ENCODE assay signal across 25 cellular contexts in genomic region chr3:14323401-14324223, GRCh38.
DNase-seq lines count a peak whose midpoint lies in the region; ATAC-seq and TF ChIP-seq lines count a peak whose summit lies in the region.
"Had no signal": no experiment of that assay in that cellular context is flagged by ENCODE, and none has a peak within 500 bp of the region (broad histone marks: within the 10 kb centered on the region; RNA-seq: fewer than 3 reads in every experiment).

No MANE protein-coding gene starts in this region.

- H2BK15ac ChIP-seq in mesendoderm (replicated peaks; ENCODE audit: low read depth): no peak overlapping the region

- ATAC-seq in GM21390 (IDR thresholded peaks at IDR 0.05; ENCODE audit: unreplicated experiment): no peak
- ATAC-seq: activated CD8-positive, alpha-beta T cell treated with anti-CD3 and anti-CD28 coated beads, Interleukin-2, amount 10 ng/mL, durations not matched to agents 7 days and 5 days; stimulated activated naive B cell treated with anti-CD40 and anti-IgM and Interleukin-4, amounts not matched to agents 10 μg/mL and 1 μg/mL and 100 μg/mL, for 72 hours had no signal

- no peak overlapping the region for H3K4me2 ChIP-seq in mesendoderm (ENCODE audit: low read length)

- peaks cover 6% of the 10 kb centered on the region for H3K9me3 Mint-ChIP-seq in HFFc6
- H3K9me3 Mint-ChIP-seq: central memory CD8-positive, alpha-beta T cell had no signal

- no peak overlapping the region for H2BK5ac ChIP-seq in mesendoderm (ENCODE audit: low read length)

- H3K27ac Mint-ChIP-seq in HFFc6: peak overlapping the region; percentile 28; the same call in 1 of the 2 replicates
- H3K27ac Mint-ChIP-seq: activated CD8-positive, alpha-beta T cell treated with anti-CD3 and anti-CD28 coated beads, Interleukin-2, amount 10 ng/mL, durations not matched to agents 7 days and 5 days; activated naive CD4-positive, alpha-beta T cell treated with anti-CD3 and anti-CD28 coated beads, Interleukin-2, amount 10 ng/mL, durations not matched to agents 7 days and 5 days; CD4-positive, CD25-positive, alpha-beta regulatory T cell; stimulated activated naive B cell treated with anti-CD40 and anti-IgM and Interleukin-4, amounts not matched to agents 10 μg/mL and 1 μg/mL and 100 μg/mL, for 72 hours had no signal

- no peak overlapping the region for H3K4me3 Mint-ChIP-seq in HFFc6
- H3K4me3 Mint-ChIP-seq: activated CD8-positive, alpha-beta T cell treated with anti-CD3 and anti-CD28 coated beads, Interleukin-2, amount 10 ng/mL, durations not matched to agents 7 days and 5 days; activated naive CD4-positive, alpha-beta T cell treated with anti-CD3 and anti-CD28 coated beads, Interleukin-2, amount 10 ng/mL, durations not matched to agents 7 days and 5 days; CD4-positive, CD25-positive, alpha-beta regulatory T cell; central memory CD8-positive, alpha-beta T cell; H9; stimulated activated naive B cell treated with anti-CD40 and anti-IgM and Interleukin-4, amounts not matched to agents 10 μg/mL and 1 μg/mL and 100 μg/mL, for 72 hours had no signal

- peaks cover 8% of the 10 kb centered on the region for H3K36me3 Mint-ChIP-seq in HFFc6 (ENCODE audit: low read depth)
- H3K36me3 Mint-ChIP-seq: activated naive CD4-positive, alpha-beta T cell treated with anti-CD3 and anti-CD28 coated beads, Interleukin-2, amount 10 ng/mL, durations not matched to agents 7 days and 5 days; CD4-positive, CD25-positive, alpha-beta regulatory T cell had no signal

- peak overlapping the region; percentile 51 for H3K18ac ChIP-seq in mesendoderm (ENCODE audit: low read length)

- peaks cover 49% of the 10 kb centered on the region for H3K4me1 Mint-ChIP-seq in HFFc6 (ENCODE audit: low read depth)
- H3K4me1 Mint-ChIP-seq: CD4-positive, CD25-positive, alpha-beta regulatory T cell; central memory CD8-positive, alpha-beta T cell had no signal

- no peak overlapping the region for H4K5ac ChIP-seq in mesendoderm (ENCODE audit: low read length)

- H2BK120ac ChIP-seq in mesendoderm (ENCODE audit: low read depth, low read length): peak overlapping the region; percentile 30

- H3K4ac ChIP-seq in mesendoderm (ENCODE audit: low read depth, low read length): peak overlapping the region; percentile 17

- H3K4me1 ChIP-seq in mesendoderm (ENCODE audit: control insufficient read depth, low read depth, low read length): no peaks in the 10 kb centered on the region

- peak overlapping the region; percentile 58 for H3K56ac ChIP-seq in mesendoderm (ENCODE audit: low read length)

- no peak for TF ChIP-seq CTCF in HFFc6 (IDR thresholded peaks at IDR 0.05)

- H3K4me3 ChIP-seq in mesendoderm (ENCODE audit: low read length) (no peak overlapping the region), skeletal muscle cell (ENCODE audit: low read depth, low read length) (no peak overlapping the region)
- H3K4me3 ChIP-seq: lower lobe of right lung, ovary, skin epidermis, thoracic aorta had no signal

- DNase-seq in HFFc6 (no peak), UCSD-AML1 (lab: John Stamatoyannopoulos, UW; ENCODE audit: unreplicated experiment) (peak; percentile 51), mesendoderm (no peak), skeletal muscle cell (ENCODE audit: low read depth) (peak; percentile 17), SHP77 treated with DMSO at 0.1 percent for 48 hours (lab: John Stamatoyannopoulos, UW) (no peak), NCI-H2107 (lab: John Stamatoyannopoulos, UW) (no peak)
- no peak for DNase-seq in stimulated activated naive CD4-positive, alpha-beta T cell (lab: John Stamatoyannopoulos, UW)
- DNase-seq: activated CD4-positive, alpha-beta T cell treated with anti-CD3 and anti-CD28 coated beads for 1 hour; activated CD8-positive, alpha-beta T cell treated with anti-CD3 and anti-CD28 coated beads, Interleukin-2, amount 10 ng/mL, durations not matched to agents 7 days and 5 days; activated naive CD4-positive, alpha-beta T cell treated with anti-CD3 and anti-CD28 coated beads, Interleukin-2, amount 10 ng/mL, durations not matched to agents 7 days and 5 days; activated T-cell treated with anti-CD3 and anti-CD28 coated beads, Interleukin-2, amount 50 U/mL, for 1 hour; CD4-positive, CD25-positive, alpha-beta regulatory T cell; DMS53; GDM1; H9; lower lobe of right lung; NCI-H1417 treated with DMSO at 0.1 percent for 48 hours; NCI-H510A treated with DMSO at 0.1 percent for 48 hours; stimulated activated CD4-positive, alpha-beta T cell treated with anti-CD3 and anti-CD28 coated beads, Interleukin-2, amount 100 ng/mL, for 48 hours; stimulated activated naive B cell treated with anti-CD40 and anti-IgM and Interleukin-4, amounts not matched to agents 10 μg/mL and 1 μg/mL and 100 μg/mL, for 72 hours had no signal

- H3K36me3 ChIP-seq in mesendoderm (ENCODE audit: control insufficient read depth, insufficient read depth, low read length): no peaks in the 10 kb centered on the region
- H3K36me3 ChIP-seq: lower lobe of right lung, ovary, thoracic aorta had no signal

- no peaks in the 10 kb centered on the region for H3K79me1 ChIP-seq in mesendoderm (ENCODE audit: low read length)

- no peak overlapping the region for H4K8ac ChIP-seq in mesendoderm (ENCODE audit: low read depth, low read length)

- no peaks in the 10 kb centered on the region for H3K79me2 ChIP-seq in mesendoderm (ENCODE audit: control insufficient read depth, insufficient read depth, low read length)

- H2AK5ac ChIP-seq in mesendoderm (ENCODE audit: low read length): no peak overlapping the region

- no CpG with 5 or more reads among the region's 17 CpGs for WGBS in mesendoderm (ENCODE audit: extremely low coverage, insufficient coverage, low lambda C conversion rate)

- H3K9ac ChIP-seq in mesendoderm (ENCODE audit: low read length): no peak overlapping the region

- no peaks in the 10 kb centered on the region; the same call in 1 of the 2 replicates for H3K27me3 Mint-ChIP-seq in HFFc6 (ENCODE audit: insufficient read depth)
- H3K27me3 Mint-ChIP-seq: CD4-positive, CD25-positive, alpha-beta regulatory T cell had no signal

- H3K27me3 ChIP-seq in mesendoderm (ENCODE audit: insufficient read depth, low read length, poor library complexity): no peaks in the 10 kb centered on the region
- H3K27me3 ChIP-seq: ovary had no signal

- H3K23ac ChIP-seq in mesendoderm (ENCODE audit: low read length): no peak overlapping the region

- H3K27ac ChIP-seq in mesendoderm (ENCODE audit: low read depth, low read length): no peak overlapping the region
- H3K27ac ChIP-seq: lower lobe of right lung, ovary, skin epidermis had no signal

Comparison
In these comparisons a context has a peak if more than half of its experiments do, and no peak if none do; other contexts are left out.
1. DNase-seq: peak in UCSD-AML1 (single experiment) and skeletal muscle cell (single experiment); none in HFFc6 (single experiment), mesendoderm (single experiment), SHP77 treated with DMSO at 0.1 percent for 48 hours (single experiment), NCI-H2107 (single experiment) and stimulated activated naive CD4-positive, alpha-beta T cell (0 of 6).